8 cellular contexts compared by ENCODE assay signal in the genomic region with DNA sequence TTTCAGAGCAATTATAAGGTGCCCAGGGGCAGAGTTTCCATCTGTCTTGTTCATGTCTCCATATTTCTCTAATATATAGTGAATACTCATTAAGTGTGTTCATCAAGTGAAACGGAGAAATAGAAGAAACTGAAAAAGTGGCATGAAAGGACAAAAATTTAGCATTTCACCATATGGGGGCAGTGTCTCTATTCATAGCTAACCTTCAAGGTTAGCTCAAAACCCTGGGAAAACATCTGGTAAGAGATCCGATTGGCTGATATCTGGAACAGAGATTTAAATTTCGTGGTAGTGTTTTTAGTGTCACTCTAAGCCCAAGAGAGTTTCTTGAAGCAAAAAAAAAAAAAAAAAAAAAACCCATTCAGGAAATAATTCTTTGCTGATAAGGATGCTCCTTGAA.
A peak's percentile ranks its signal among the peaks of the same experiment; 100 is the strongest.
DNase-seq lines count a peak whose midpoint lies in the region; ATAC-seq and TF ChIP-seq lines count a peak whose summit lies in the region.

No MANE protein-coding gene starts in this region.

- POLR2A ChIA-PET in AG04449 (lab: Yijun Ruan, JAX) (interaction anchor here (0.7 kb wide), 1 partner anchor 681 kb away, joined by 4 read pairs; no protein-coding TSS in a partner anchor), PC-9 (lab: Charles Lee; ENCODE audit: unreplicated experiment) (no interaction called here)

- H3K27me3 Mint-ChIP-seq in stimulated activated memory B cell treated with anti-CD40 and anti-IgM and Interleukin-4, amounts not matched to agents 10 μg/mL and 1 μg/mL and 100 μg/mL, for 72 hours, result peaks cover 18% of the 10 kb centered on the region

- no peaks in the 10 kb centered on the region for H3K36me3 ChIP-seq in PC-9 (ENCODE audit: low read depth)

- peaks cover 21% of the 10 kb centered on the region for H3K4me1 Mint-ChIP-seq in stimulated activated memory B cell treated with anti-CD40 and anti-IgM and Interleukin-4, amounts not matched to agents 10 μg/mL and 1 μg/mL and 100 μg/mL, for 72 hours

- H3K27me3 ChIP-seq in PC-9 (ENCODE audit: insufficient read depth, low read depth), result no peaks in the 10 kb centered on the region

- no peak overlapping the region for H3K27ac Mint-ChIP-seq in stimulated activated memory B cell treated with anti-CD40 and anti-IgM and Interleukin-4, amounts not matched to agents 10 μg/mL and 1 μg/mL and 100 μg/mL, for 72 hours

- CTCF ChIA-PET in AG04449 (lab: Yijun Ruan, JAX), result interaction anchor here (0.6 to 3.6 kb wide), 33 partner anchors 8 to 677 kb away, joined by 3 to 32 read pairs (median 4); no protein-coding TSS in a partner anchor
- CTCF ChIA-PET in PC-9 (lab: Charles Lee), result interaction anchor here (0.6 to 1.3 kb wide), 10 partner anchors 21 to 148 kb away, joined by 3 to 18 read pairs (median 4); no protein-coding TSS in a partner anchor

- ATAC-seq in stimulated activated memory B cell treated with anti-CD40 and anti-IgM and Interleukin-4, amounts not matched to agents 10 μg/mL and 1 μg/mL and 100 μg/mL, for 72 hours, result no peak
- ATAC-seq in HG02571 (IDR thresholded peaks at IDR 0.05; ENCODE audit: unreplicated experiment), result no peak

- DNase-seq in AG04449 (ENCODE audit: low read depth, low spot score), result no peak
- peak; percentile 26 for DNase-seq in GM12865 (ENCODE audit: low read depth)
- DNase-seq in PC-9, result no peak
- DNase-seq in epithelial cell of esophagus (ENCODE audit: low read depth), result peak; percentile 41
- no peak for DNase-seq in GF-D8 (lab: John Stamatoyannopoulos, UW)
- no peak for DNase-seq in DMS153 treated with DMSO at 0.1 percent for 48 hours (lab: John Stamatoyannopoulos, UW; ENCODE audit: unreplicated experiment)

- no peaks in the 10 kb centered on the region for H4K20me1 ChIP-seq in PC-9 (ENCODE audit: insufficient read depth)

- no peak overlapping the region for H3K27ac ChIP-seq in PC-9

- no peaks in the 10 kb centered on the region for H3K79me2 ChIP-seq in PC-9 (ENCODE audit: low read depth)

- no peaks in the 10 kb centered on the region for H3K9me3 ChIP-seq in PC-9 (ENCODE audit: insufficient read depth, low read depth)

- intact Hi-C loops in PC-9 (cut with micrococcal nuclease; ENCODE audit: unreplicated experiment), result no loop called here

- H3K9me3 Mint-ChIP-seq in stimulated activated memory B cell treated with anti-CD40 and anti-IgM and Interleukin-4, amounts not matched to agents 10 μg/mL and 1 μg/mL and 100 μg/mL, for 72 hours, result peaks cover 2% of the 10 kb centered on the region

- H3K4me3 Mint-ChIP-seq in stimulated activated memory B cell treated with anti-CD40 and anti-IgM and Interleukin-4, amounts not matched to agents 10 μg/mL and 1 μg/mL and 100 μg/mL, for 72 hours, result no peak overlapping the region

- no peaks in the 10 kb centered on the region for H3K9me2 ChIP-seq in PC-9 (ENCODE audit: insufficient read depth)

- no peaks in the 10 kb centered on the region for H3K36me3 Mint-ChIP-seq in stimulated activated memory B cell treated with anti-CD40 and anti-IgM and Interleukin-4, amounts not matched to agents 10 μg/mL and 1 μg/mL and 100 μg/mL, for 72 hours

- TF ChIP-seq CTCF in AG04449 (IDR thresholded peaks at IDR 0.05; ENCODE audit: insufficient read depth, low read length, missing control alignments) (peak; percentile 22), GM12865 (IDR thresholded peaks at IDR 0.05; ENCODE audit: insufficient read depth, low read depth, low read length, missing control alignments) (peak; percentile 36), PC-9 (conservative IDR thresholded peaks at IDR 0.05) (peak; percentile 48; the same call in 1 of the 2 replicates), epithelial cell of esophagus (IDR thresholded peaks at IDR 0.05; ENCODE audit: insufficient read depth, low read depth, low read length, missing control alignments) (peak; percentile 29)

- H2AFZ ChIP-seq in PC-9, result no peak overlapping the region

- peaks cover 10% of the 10 kb centered on the region; the same call in 1 of the 2 replicates for H3F3A ChIP-seq in PC-9 (ENCODE audit: insufficient read depth, low read depth)

- no TSS peak for BruUV-seq in PC-9 (replicated peaks; lab: Mats Ljungman, UMichigan)

- H3K4me2 ChIP-seq in PC-9, result no peak overlapping the region

- H3K4me3 ChIP-seq in AG04449 (ENCODE audit: low read depth, low read length), result no peak overlapping the region
- no peak overlapping the region for H3K4me3 ChIP-seq in GM12865 (ENCODE audit: low read depth, low read length)
- no peak overlapping the region for H3K4me3 ChIP-seq in PC-9
- no peak overlapping the region for H3K4me3 ChIP-seq in epithelial cell of esophagus (ENCODE audit: low read length)

- peaks cover 18% of the 10 kb centered on the region for H3K4me1 ChIP-seq in PC-9 (replicated peaks; ENCODE audit: insufficient read depth)

Comparison
In these comparisons a context has a peak if more than half of its experiments do, and no peak if none do; other contexts are left out.
1. DNase-seq: peak in GM12865 (single experiment) and epithelial cell of esophagus (single experiment); none in AG04449 (single experiment), PC-9 (0 of 2), GF-D8 (single experiment) and DMS153 treated with DMSO at 0.1 percent for 48 hours (single experiment).
2. Peak in every context shown above with its lines, with median percentiles within 50 percentile points of each other: CTCF ChIP-seq.